Comparison of ENCODE assay signal across 24 cellular contexts in genomic region chr5:1374680-1375055, GRCh38. TPM values are rescaled to one million over a fixed set of nuclear protein-coding genes. Genes with fewer than 3 reads are reported as not detected.
DNase-seq lines count a peak whose midpoint lies in the region; ATAC-seq and TF ChIP-seq lines count a peak whose summit lies in the region.
"Had no signal": no experiment of that assay in that cellular context is flagged by ENCODE, and none has a peak within 500 bp of the region (broad histone marks: within the 10 kb centered on the region; RNA-seq: fewer than 3 reads in every experiment).

No MANE protein-coding gene starts in this region.

- peaks cover 7% of the 10 kb centered on the region for H3K4me1 ChIP-seq in CD8-positive, alpha-beta memory T cell (ENCODE audit: insufficient read depth, low read length)
- H3K4me1 ChIP-seq: neural progenitor cell, tibial nerve had no signal

- H3K4me3 Mint-ChIP-seq in CD8-positive, alpha-beta memory T cell, result peak overlapping the region in 1 of 7 donors; percentile 47
- peak overlapping the region; percentile 55 for H3K4me3 Mint-ChIP-seq in natural killer cell
- H3K4me3 Mint-ChIP-seq: activated CD8-positive, alpha-beta T cell treated with anti-CD3 and anti-CD28 coated beads for 36 hours; activated naive CD8-positive, alpha-beta T cell treated with anti-CD3 and anti-CD28 coated beads, Interleukin-2, amount 10 ng/mL, durations not matched to agents 7 days and 5 days; activated T-helper 1 cell treated with anti-CD3 and anti-CD28 coated beads, Interleukin-12 subunit alpha, Interleukin-12 subunit beta, Interleukin-2, Interleukin-4 antibody, amounts not matched to agents 30 ng/mL and 10 ng/mL and 1 ng/mL, durations not matched to agents 14 hours and 24 hours and 36 hours; HFFc6; neural progenitor cell; stimulated activated naive B cell treated with anti-CD40 and anti-IgM and Interleukin-4, amounts not matched to agents 10 μg/mL and 1 μg/mL and 100 μg/mL, for 72 hours had no signal

- H3K27ac Mint-ChIP-seq in CD8-positive, alpha-beta memory T cell, result peak overlapping the region in 6 of 8 donors; percentile 19 to 92 (median 84)
- peak overlapping the region; percentile 65 to 69 for H3K27ac Mint-ChIP-seq in natural killer cell
- H3K27ac Mint-ChIP-seq: activated CD8-positive, alpha-beta T cell treated with anti-CD3 and anti-CD28 coated beads for 36 hours; activated naive CD8-positive, alpha-beta T cell treated with anti-CD3 and anti-CD28 coated beads, Interleukin-2, amount 10 ng/mL, durations not matched to agents 7 days and 5 days; activated T-helper 1 cell treated with anti-CD3 and anti-CD28 coated beads, Interleukin-12 subunit alpha, Interleukin-12 subunit beta, Interleukin-2, Interleukin-4 antibody, amounts not matched to agents 30 ng/mL and 10 ng/mL and 1 ng/mL, durations not matched to agents 14 hours and 24 hours and 36 hours; HFFc6; neural progenitor cell; stimulated activated naive B cell treated with anti-CD40 and anti-IgM and Interleukin-4, amounts not matched to agents 10 μg/mL and 1 μg/mL and 100 μg/mL, for 72 hours had no signal

- in situ Hi-C loops in astrocyte of the spinal cord (cut with HindIII; ENCODE audit: low sequenced_read_pairs) (no loop called here), GM13976 (cut with MboI; ENCODE audit: low sequenced_read_pairs, unreplicated experiment) (no loop called here)

- no peaks in the 10 kb centered on the region for H3K36me3 Mint-ChIP-seq in CD8-positive, alpha-beta memory T cell
- H3K36me3 Mint-ChIP-seq in natural killer cell, result no peaks in the 10 kb centered on the region
- H3K36me3 Mint-ChIP-seq: activated naive CD8-positive, alpha-beta T cell treated with anti-CD3 and anti-CD28 coated beads, Interleukin-2, amount 10 ng/mL, durations not matched to agents 7 days and 5 days; neural progenitor cell had no signal

- no peak for DNase-seq in CD8-positive, alpha-beta memory T cell
- DNase-seq in LHCN-M2 (ENCODE audit: low read depth) (peak; percentile 46), astrocyte of the spinal cord (ENCODE audit: low read depth, low spot score) (peak; percentile 2), natural killer cell (no peak), DMS153 treated with DMSO at 0.1 percent for 48 hours (lab: John Stamatoyannopoulos, UW; ENCODE audit: unreplicated experiment) (no peak), GM13976 (ENCODE audit: low spot score) (no peak)
- no peak for DNase-seq in activated naive CD4-positive, alpha-beta T cell treated with Interleukin-2 at 50 U/mL for 16 hours
- DNase-seq: activated CD8-positive, alpha-beta T cell treated with anti-CD3 and anti-CD28 coated beads for 36 hours; activated naive CD8-positive, alpha-beta T cell treated with anti-CD3 and anti-CD28 coated beads, Interleukin-2, amount 10 ng/mL, durations not matched to agents 7 days and 5 days; effector CD8-positive, alpha-beta T cell; HFFc6; hypothalamus; kidney glomerular epithelial cell; NCI-H2081 treated with DMSO at 0.1 percent for 48 hours; NK-92 treated with Interleukin-12 subunit alpha and Interleukin-12 subunit beta, amount 100 ng/mL, for 24 hours; stimulated activated CD4-positive, alpha-beta T cell treated with anti-CD3 and anti-CD28 coated beads, Interleukin-12 subunit alpha, Interleukin-12 subunit beta, amount 100 ng/mL, for 4 hours; stimulated activated naive B cell treated with anti-CD40 and anti-IgM and Interleukin-4, amounts not matched to agents 10 μg/mL and 1 μg/mL and 100 μg/mL, for 72 hours; SW 1271 had no signal

- H3K9me3 ChIP-seq in CD8-positive, alpha-beta memory T cell (ENCODE audit: low read length), result no peaks in the 10 kb centered on the region
- H3K9me3 ChIP-seq: tibial nerve had no signal

- POLR2A ChIA-PET in CD8-positive, alpha-beta memory T cell (lab: Charles Lee), result interaction anchor here (1.3 kb wide), 1 partner anchor 11 kb away, joined by 4 read pairs; no protein-coding TSS in a partner anchor

- intact Hi-C loops in natural killer cell (cut with micrococcal nuclease), result loop anchor here (10.0 kb wide), 1 partner anchor 160 kb away; no protein-coding TSS in a partner anchor

- H3K27me3 ChIP-seq in CD8-positive, alpha-beta memory T cell (ENCODE audit: insufficient read depth, low read length, poor library complexity, severe bottlenecking), result no peaks in the 10 kb centered on the region

- CTCF ChIA-PET in CD8-positive, alpha-beta memory T cell (lab: Charles Lee), result interaction anchor here (0.8 to 1.0 kb wide), 3 partner anchors 11 to 207 kb away, joined by 3 to 4 read pairs (median 3); partner anchors contain the start of gene CLPTM1L

- peaks cover 0 to 6% of the 10 kb centered on the region in 2 donors for H3K27me3 Mint-ChIP-seq in CD8-positive, alpha-beta memory T cell
- H3K27me3 Mint-ChIP-seq in natural killer cell (ENCODE audit: low read depth in 2 of 2), result no peaks in the 10 kb centered on the region
- H3K27me3 Mint-ChIP-seq: stimulated activated naive B cell treated with anti-CD40 and anti-IgM and Interleukin-4, amounts not matched to agents 10 μg/mL and 1 μg/mL and 100 μg/mL, for 72 hours had no signal

- no peaks in the 10 kb centered on the region for H3K9me3 Mint-ChIP-seq in CD8-positive, alpha-beta memory T cell
- no peaks in the 10 kb centered on the region for H3K9me3 Mint-ChIP-seq in natural killer cell
- H3K9me3 Mint-ChIP-seq: activated CD8-positive, alpha-beta T cell treated with anti-CD3 and anti-CD28 coated beads for 36 hours; activated naive CD8-positive, alpha-beta T cell treated with anti-CD3 and anti-CD28 coated beads, Interleukin-2, amount 10 ng/mL, durations not matched to agents 7 days and 5 days; activated T-helper 1 cell treated with anti-CD3 and anti-CD28 coated beads, Interleukin-12 subunit alpha, Interleukin-12 subunit beta, Interleukin-2, Interleukin-4 antibody, amounts not matched to agents 30 ng/mL and 10 ng/mL and 1 ng/mL, durations not matched to agents 14 hours and 24 hours and 36 hours had no signal

- no peak overlapping the region for H3K27ac ChIP-seq in CD8-positive, alpha-beta memory T cell (ENCODE audit: low read depth, low read length)
- H3K27ac ChIP-seq: C4-2B, cardiac muscle cell, neural progenitor cell, tibial nerve had no signal

- peaks cover 14 to 30% (median 20%) of the 10 kb centered on the region in 3 donors for H3K4me1 Mint-ChIP-seq in CD8-positive, alpha-beta memory T cell
- H3K4me1 Mint-ChIP-seq in natural killer cell, result peaks cover 34 to 37% of the 10 kb centered on the region in 2 donors
- H3K4me1 Mint-ChIP-seq: activated naive CD8-positive, alpha-beta T cell treated with anti-CD3 and anti-CD28 coated beads, Interleukin-2, amount 10 ng/mL, durations not matched to agents 7 days and 5 days; neural progenitor cell had no signal

- H3K36me3 ChIP-seq in CD8-positive, alpha-beta memory T cell (ENCODE audit: insufficient read depth, low read length), result no peaks in the 10 kb centered on the region
- H3K36me3 ChIP-seq: cardiac muscle cell, neural progenitor cell, tibial nerve had no signal

- H3K4me3 ChIP-seq in CD8-positive, alpha-beta memory T cell (ENCODE audit: low read length), result no peak overlapping the region
- H3K4me3 ChIP-seq in astrocyte of the spinal cord (ENCODE audit: low read depth, low read length), result no peak overlapping the region
- H3K4me3 ChIP-seq: cardiac muscle cell, neural progenitor cell, tibial nerve had no signal

- TF ChIP-seq CTCF in astrocyte of the spinal cord (IDR thresholded peaks at IDR 0.05; ENCODE audit: low read depth, low read length), result no peak
- no peak for TF ChIP-seq CTCF in natural killer cell (IDR thresholded peaks at IDR 0.05)
- TF ChIP-seq CTCF in GM13976 (IDR thresholded peaks at IDR 0.05; ENCODE audit: borderline replicate concordance, control extremely low read depth, extremely low read depth, insufficient read depth, missing control alignments), result no peak

- no peak for ATAC-seq in natural killer cell
- no peak for ATAC-seq in HG03280 (IDR thresholded peaks at IDR 0.05; ENCODE audit: unreplicated experiment)
- ATAC-seq: activated CD8-positive, alpha-beta T cell treated with anti-CD3 and anti-CD28 coated beads for 36 hours; stimulated activated naive B cell treated with anti-CD40 and anti-IgM and Interleukin-4, amounts not matched to agents 10 μg/mL and 1 μg/mL and 100 μg/mL, for 72 hours had no signal

RNA-seq across cellular contexts. Expression of gene CLPTM1L, which starts 29.8 kb away (rescaled TPM):
- 100 to 1,000 TPM; 109 to 110 TPM for total RNA-seq in CD8-positive, alpha-beta memory T cell
- 68.1 TPM for polyA plus RNA-seq in CD8-positive, alpha-beta memory T cell
- total RNA-seq in LHCN-M2 (2014; rRNA removed) (139 and 169 TPM in 2 replicates), natural killer cell (100 to 1,000 TPM in 1 of 3 donors, 10 to 100 TPM in 2; 67.1 to 105 (median 97.5) TPM)
- 99.3 TPM for polyA plus RNA-seq in LHCN-M2 (2012)

Comparison
In these comparisons a context has a peak if more than half of its experiments do, and no peak if none do; other contexts are left out.
1. DNase-seq: peak in LHCN-M2 (single experiment) and astrocyte of the spinal cord (single experiment); none in CD8-positive, alpha-beta memory T cell (0 of 5), natural killer cell (single experiment), DMS153 treated with DMSO at 0.1 percent for 48 hours (single experiment), activated naive CD4-positive, alpha-beta T cell treated with Interleukin-2 at 50 U/mL for 16 hours (single experiment) and GM13976 (single experiment).